In genomic region chr2:150485871-150486538, GRCh38 we compare ENCODE assay signal across 8 cellular contexts. TPM values are rescaled to one million over a fixed set of nuclear protein-coding genes. Genes with fewer than 3 reads are reported as not detected.
DNase-seq lines count a peak whose midpoint lies in the region; ATAC-seq and TF ChIP-seq lines count a peak whose summit lies in the region.

No MANE protein-coding gene starts in this region.

- H3K4me1 Mint-ChIP-seq in activated T-helper 2 cell treated with anti-CD3 and anti-CD28 coated beads, Interferon-gamma antibody, Interleukin-2, Interleukin-4, amounts not matched to agents 10 μg/mL and 5 μg/mL and 100 μg/mL, durations not matched to agents 14 hours and 24 hours and 36 hours (ENCODE audit: low read depth) = peaks cover 12% of the 10 kb centered on the region
- H3K4me1 Mint-ChIP-seq in activated CD8-positive, alpha-beta T cell treated with anti-CD3 and anti-CD28 coated beads for 36 hours (ENCODE audit: low read depth) = peaks cover 10% of the 10 kb centered on the region

- POLR2A ChIA-PET in activated CD8-positive, alpha-beta T cell treated with anti-CD3 and anti-CD28 coated beads for 36 hours (lab: Charles Lee) = no interaction called here

- TF ChIP-seq CTCF in activated CD8-positive, alpha-beta T cell treated with anti-CD3 and anti-CD28 coated beads for 36 hours (IDR thresholded peaks at IDR 0.05) = no peak

- DNase-seq in DMS153 (lab: John Stamatoyannopoulos, UW) (peak; percentile 61), NCI-H1092 (lab: John Stamatoyannopoulos, UW) (peak; percentile 35), cardiac septum (ENCODE audit: low spot score) (peak; percentile 81), posterior cingulate gyrus (peak in 9 of 10 donors; percentile 25 to 94 (median 63))
- no peak for DNase-seq in activated T-helper 2 cell treated with anti-CD3 and anti-CD28 coated beads, Interferon-gamma antibody, Interleukin-2, Interleukin-4, amounts not matched to agents 10 μg/mL and 5 μg/mL and 100 μg/mL, durations not matched to agents 14 hours and 24 hours and 36 hours (ENCODE audit: low spot score)
- no peak for DNase-seq in activated CD8-positive, alpha-beta T cell treated with anti-CD3 and anti-CD28 coated beads for 36 hours
- no peak for DNase-seq in stimulated activated naive CD4-positive, alpha-beta T cell treated with Interleukin-2 at 50 U/mL for 16 hours (lab: John Stamatoyannopoulos, UW)

- CTCF ChIA-PET in activated CD8-positive, alpha-beta T cell treated with anti-CD3 and anti-CD28 coated beads for 36 hours (lab: Charles Lee) = no interaction called here

- ATAC-seq in activated CD8-positive, alpha-beta T cell treated with anti-CD3 and anti-CD28 coated beads for 36 hours = no peak
- ATAC-seq in GM21723 (IDR thresholded peaks at IDR 0.05; ENCODE audit: unreplicated experiment) = no peak

- H3K36me3 Mint-ChIP-seq in activated T-helper 2 cell treated with anti-CD3 and anti-CD28 coated beads, Interferon-gamma antibody, Interleukin-2, Interleukin-4, amounts not matched to agents 10 μg/mL and 5 μg/mL and 100 μg/mL, durations not matched to agents 14 hours and 24 hours and 36 hours (ENCODE audit: low read depth) = no peaks in the 10 kb centered on the region
- no peaks in the 10 kb centered on the region for H3K36me3 Mint-ChIP-seq in activated CD8-positive, alpha-beta T cell treated with anti-CD3 and anti-CD28 coated beads for 36 hours (ENCODE audit: low read depth)

- no peak overlapping the region for H3K27ac Mint-ChIP-seq in activated T-helper 2 cell treated with anti-CD3 and anti-CD28 coated beads, Interferon-gamma antibody, Interleukin-2, Interleukin-4, amounts not matched to agents 10 μg/mL and 5 μg/mL and 100 μg/mL, durations not matched to agents 14 hours and 24 hours and 36 hours
- H3K27ac Mint-ChIP-seq in activated CD8-positive, alpha-beta T cell treated with anti-CD3 and anti-CD28 coated beads for 36 hours = no peak overlapping the region

- H3K27me3 Mint-ChIP-seq in activated T-helper 2 cell treated with anti-CD3 and anti-CD28 coated beads, Interferon-gamma antibody, Interleukin-2, Interleukin-4, amounts not matched to agents 10 μg/mL and 5 μg/mL and 100 μg/mL, durations not matched to agents 14 hours and 24 hours and 36 hours (ENCODE audit: low read depth) = peaks cover 46% of the 10 kb centered on the region
- H3K27me3 Mint-ChIP-seq in activated CD8-positive, alpha-beta T cell treated with anti-CD3 and anti-CD28 coated beads for 36 hours = peaks cover 43% of the 10 kb centered on the region

- intact Hi-C loops in activated T-helper 2 cell treated with anti-CD3 and anti-CD28 coated beads, Interferon-gamma antibody, Interleukin-2, Interleukin-4, amounts not matched to agents 10 μg/mL and 5 μg/mL and 100 μg/mL, durations not matched to agents 14 hours and 24 hours and 36 hours (cut with micrococcal nuclease) = no loop called here
- intact Hi-C loops in cardiac septum (cut with DNase I) = loop anchor here (1.0 to 5.0 kb wide), 4 partner anchors 61 to 899 kb away; partner anchors contain the start of gene MMADHC
- intact Hi-C loops in posterior cingulate gyrus (cut with DNase I) = loop anchor here (5.0 kb wide), 2 partner anchors 689 to 889 kb away; no protein-coding TSS in a partner anchor
- intact Hi-C loops in activated CD8-positive, alpha-beta T cell treated with anti-CD3 and anti-CD28 coated beads for 36 hours (cut with micrococcal nuclease) = loop anchor here (5.0 kb wide), 1 partner anchor 889 kb away; no protein-coding TSS in a partner anchor

- peak overlapping the region; percentile 48 for H3K4me3 Mint-ChIP-seq in activated T-helper 2 cell treated with anti-CD3 and anti-CD28 coated beads, Interferon-gamma antibody, Interleukin-2, Interleukin-4, amounts not matched to agents 10 μg/mL and 5 μg/mL and 100 μg/mL, durations not matched to agents 14 hours and 24 hours and 36 hours (ENCODE audit: low read depth)
- H3K4me3 Mint-ChIP-seq in activated CD8-positive, alpha-beta T cell treated with anti-CD3 and anti-CD28 coated beads for 36 hours = no peak overlapping the region

- H3K9me3 Mint-ChIP-seq in activated T-helper 2 cell treated with anti-CD3 and anti-CD28 coated beads, Interferon-gamma antibody, Interleukin-2, Interleukin-4, amounts not matched to agents 10 μg/mL and 5 μg/mL and 100 μg/mL, durations not matched to agents 14 hours and 24 hours and 36 hours = no peaks in the 10 kb centered on the region
- H3K9me3 Mint-ChIP-seq in activated CD8-positive, alpha-beta T cell treated with anti-CD3 and anti-CD28 coated beads for 36 hours = no peaks in the 10 kb centered on the region

RNA-seq across cellular contexts. Expression of gene RND3, which starts 1.5 kb away (rescaled TPM):
- total RNA-seq in activated T-helper 2 cell treated with anti-CD3 and anti-CD28 coated beads, Interferon-gamma antibody, Interleukin-2, Interleukin-4, amounts not matched to agents 10 μg/mL and 5 μg/mL and 100 μg/mL, durations not matched to agents 14 hours and 24 hours and 36 hours = not detected in 2 replicates
- total RNA-seq in cardiac septum = 46.9 TPM
- not detected for total RNA-seq in activated CD8-positive, alpha-beta T cell treated with anti-CD3 and anti-CD28 coated beads for 36 hours

Comparison
In these comparisons a context has a peak if more than half of its experiments do, and no peak if none do; other contexts are left out.
1. DNase-seq: peak in DMS153 (single experiment), NCI-H1092 (single experiment), cardiac septum (single experiment) and posterior cingulate gyrus (9 of 10); none in activated T-helper 2 cell treated with anti-CD3 and anti-CD28 coated beads, Interferon-gamma antibody, Interleukin-2, Interleukin-4, amounts not matched to agents 10 μg/mL and 5 μg/mL and 100 μg/mL, durations not matched to agents 14 hours and 24 hours and 36 hours (single experiment), activated CD8-positive, alpha-beta T cell treated with anti-CD3 and anti-CD28 coated beads for 36 hours (single experiment) and stimulated activated naive CD4-positive, alpha-beta T cell treated with Interleukin-2 at 50 U/mL for 16 hours (single experiment).
2. RNA of gene RND3, which starts 1.5 kb away (total RNA-seq): 46.9 TPM in cardiac septum (single experiment); not detected in activated T-helper 2 cell treated with anti-CD3 and anti-CD28 coated beads, Interferon-gamma antibody, Interleukin-2, Interleukin-4, amounts not matched to agents 10 μg/mL and 5 μg/mL and 100 μg/mL, durations not matched to agents 14 hours and 24 hours and 36 hours and not detected in activated CD8-positive, alpha-beta T cell treated with anti-CD3 and anti-CD28 coated beads for 36 hours; every median in the first group is over 10 times any median in the second.